8 cellular contexts compared by ENCODE assay signal in the genomic region with DNA sequence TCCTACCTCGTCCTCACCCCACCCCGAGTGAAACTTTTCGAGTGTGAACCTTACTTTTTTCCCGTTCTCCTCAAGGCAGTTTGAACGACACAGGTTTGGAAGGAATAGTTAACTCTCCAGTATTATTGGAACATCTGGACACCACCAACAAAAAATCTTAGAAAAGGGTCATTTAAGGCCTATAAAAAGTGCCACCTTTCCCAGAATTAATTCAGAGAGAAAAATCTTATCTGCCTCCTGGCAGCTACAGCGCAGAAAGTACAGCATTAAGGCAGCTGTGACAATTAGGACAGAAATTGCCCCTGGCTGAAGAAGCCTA. TPM values are rescaled to one million over a fixed set of nuclear protein-coding genes. Genes with fewer than 3 reads are reported as not detected.
A peak's percentile ranks its signal among the peaks of the same experiment; 100 is the strongest.
DNase-seq lines count a peak whose midpoint lies in the region; ATAC-seq and TF ChIP-seq lines count a peak whose summit lies in the region.

No MANE protein-coding gene starts in this region.

- no peaks in the 10 kb centered on the region for H3K27me3 Mint-ChIP-seq in activated T-cell treated with anti-CD3 and anti-CD28 coated beads, Interleukin-2, amount 50 U/mL, for 24 hours
- no peaks in the 10 kb centered on the region for H3K27me3 Mint-ChIP-seq in activated naive CD8-positive, alpha-beta T cell treated with anti-CD3 and anti-CD28 coated beads, Interleukin-2, amount 10 ng/mL, durations not matched to agents 7 days and 5 days

- no peak for TF ChIP-seq CTCF in thyroid gland (IDR thresholded peaks at IDR 0.05)

- POLR2A ChIA-PET in activated naive CD8-positive, alpha-beta T cell treated with anti-CD3 and anti-CD28 coated beads, Interleukin-2, amount 10 ng/mL, durations not matched to agents 7 days and 5 days (lab: Charles Lee) = interaction anchor here (0.7 to 2.5 kb wide), 6 partner anchors 12 to 78 kb away, joined by 3 to 10 read pairs (median 4); no protein-coding TSS in a partner anchor

- H3K4me3 ChIP-seq in thyroid gland (replicated peaks in 1 of 3) = peak overlapping the region; percentile 52 to 89 (median 77)

- H3K27me3 ChIP-seq in layer of hippocampus (ENCODE audit: control insufficient read depth, insufficient read depth, low read length) (no peaks in the 10 kb centered on the region), thyroid gland (no peaks in the 10 kb centered on the region)

- peak overlapping the region; percentile 92 for H3K4me3 Mint-ChIP-seq in activated T-cell treated with anti-CD3 and anti-CD28 coated beads, Interleukin-2, amount 50 U/mL, for 24 hours
- H3K4me3 Mint-ChIP-seq in activated naive CD8-positive, alpha-beta T cell treated with anti-CD3 and anti-CD28 coated beads, Interleukin-2, amount 10 ng/mL, durations not matched to agents 7 days and 5 days = peak overlapping the region; percentile 93

- TF ChIP-seq POLR2A in thyroid gland (IDR thresholded peaks at IDR 0.05) = no peak

- H3K27ac ChIP-seq in layer of hippocampus (ENCODE audit: low read depth, low read length) (peak overlapping the region; percentile 84), thyroid gland (peak overlapping the region; percentile 84 to 88 (median 86))

- peaks cover 41% of the 10 kb centered on the region for H3K4me1 Mint-ChIP-seq in activated T-cell treated with anti-CD3 and anti-CD28 coated beads, Interleukin-2, amount 50 U/mL, for 24 hours (ENCODE audit: low read depth)
- H3K4me1 Mint-ChIP-seq in activated naive CD8-positive, alpha-beta T cell treated with anti-CD3 and anti-CD28 coated beads, Interleukin-2, amount 10 ng/mL, durations not matched to agents 7 days and 5 days = peaks cover 26% of the 10 kb centered on the region

- no peaks in the 10 kb centered on the region for H3K9me3 Mint-ChIP-seq in activated T-cell treated with anti-CD3 and anti-CD28 coated beads, Interleukin-2, amount 50 U/mL, for 24 hours
- H3K9me3 Mint-ChIP-seq in activated naive CD8-positive, alpha-beta T cell treated with anti-CD3 and anti-CD28 coated beads, Interleukin-2, amount 10 ng/mL, durations not matched to agents 7 days and 5 days = no peaks in the 10 kb centered on the region

- WGBS in thyroid gland, 2 donors = 2 to 7% methylated on average over 6 of the region's 6 CpGs

- H3K36me3 ChIP-seq in thyroid gland = no peaks in the 10 kb centered on the region

- peaks cover 34% of the 10 kb centered on the region for H3K36me3 Mint-ChIP-seq in activated T-cell treated with anti-CD3 and anti-CD28 coated beads, Interleukin-2, amount 50 U/mL, for 24 hours (ENCODE audit: low read depth)
- H3K36me3 Mint-ChIP-seq in activated naive CD8-positive, alpha-beta T cell treated with anti-CD3 and anti-CD28 coated beads, Interleukin-2, amount 10 ng/mL, durations not matched to agents 7 days and 5 days = peaks cover 14% of the 10 kb centered on the region

- intact Hi-C loops in thyroid gland (cut with DNase I) = no loop called here

- DNase-seq in activated T-cell treated with anti-CD3 and anti-CD28 coated beads, Interleukin-2, amount 50 U/mL, for 24 hours = no peak
- DNase-seq in activated T-cell treated with anti-CD3 and anti-CD28 coated beads, Interleukin-2, amount 50 U/mL, for 1 hour = no peak
- DNase-seq in activated naive CD8-positive, alpha-beta T cell treated with anti-CD3 and anti-CD28 coated beads, Interleukin-2, amount 10 ng/mL, durations not matched to agents 7 days and 5 days = no peak
- DNase-seq in thyroid gland (no peak), UCSD-AML1 (lab: John Stamatoyannopoulos, UW; ENCODE audit: unreplicated experiment) (no peak)

- H3K4me1 ChIP-seq in thyroid gland = peaks cover 7 to 12% of the 10 kb centered on the region in 2 donors

- no peaks in the 10 kb centered on the region for H3K9me3 ChIP-seq in thyroid gland

- peak overlapping the region; percentile 96 for H3K27ac Mint-ChIP-seq in activated T-cell treated with anti-CD3 and anti-CD28 coated beads, Interleukin-2, amount 50 U/mL, for 24 hours
- H3K27ac Mint-ChIP-seq in activated naive CD8-positive, alpha-beta T cell treated with anti-CD3 and anti-CD28 coated beads, Interleukin-2, amount 10 ng/mL, durations not matched to agents 7 days and 5 days = peak overlapping the region; percentile 97

- no peak for ATAC-seq in activated naive CD8-positive, alpha-beta T cell treated with anti-CD3 and anti-CD28 coated beads, Interleukin-2, amount 10 ng/mL, durations not matched to agents 7 days and 5 days (ENCODE audit: low read depth)
- ATAC-seq in GM18870 (IDR thresholded peaks at IDR 0.05; ENCODE audit: unreplicated experiment) (no peak), GM21825 (IDR thresholded peaks at IDR 0.05; ENCODE audit: unreplicated experiment) (no peak)

RNA-seq across cellular contexts. Expression of a gene that starts 1.1 kb away (rescaled TPM):
- total RNA-seq in activated naive CD8-positive, alpha-beta T cell treated with anti-CD3 and anti-CD28 coated beads, Interleukin-2, amount 10 ng/mL, durations not matched to agents 7 days and 5 days = 100 to 1,000 TPM; 125 to 136 TPM
- 10 to 100 TPM; 53.1 to 69.9 (median 61.1) TPM for total RNA-seq in thyroid gland
